Comparison of ENCODE assay signal across 9 cellular contexts in genomic region chr17:81858170-81858966, GRCh38. TPM values are rescaled to one million over a fixed set of nuclear protein-coding genes. Genes with fewer than 3 reads are reported as not detected.
A peak's percentile ranks its signal among the peaks of the same experiment; 100 is the strongest.
DNase-seq lines count a peak whose midpoint lies in the region; ATAC-seq and TF ChIP-seq lines count a peak whose summit lies in the region.
"Had no signal": no experiment of that assay in that cellular context is flagged by ENCODE, and none has a peak within 500 bp of the region (broad histone marks: within the 10 kb centered on the region; RNA-seq: fewer than 3 reads in every experiment).

No MANE protein-coding gene starts in this region.

- no peak for ATAC-seq in HCT116
- no peak for ATAC-seq in right lobe of liver

- no peaks in the 10 kb centered on the region for H3K27me3 ChIP-seq in HCT116 (ENCODE audit: insufficient read depth, low read length)
- H3K27me3 ChIP-seq in right lobe of liver = no peaks in the 10 kb centered on the region

- no TSS peak for BruUV-seq in HCT116 (replicated peaks; lab: Mats Ljungman, UMichigan)

- peak overlapping the region; percentile 95 for H3K4me2 ChIP-seq in HCT116 (ENCODE audit: low read length)

- no peaks in the 10 kb centered on the region for H3K9me3 Mint-ChIP-seq in activated T-helper 2 cell treated with anti-CD3 and anti-CD28 coated beads, Interferon-gamma antibody, Interleukin-2, Interleukin-4, amounts not matched to agents 10 μg/mL and 5 μg/mL and 100 μg/mL, durations not matched to agents 14 hours and 24 hours and 36 hours

- H3K27me3 Mint-ChIP-seq in activated T-helper 2 cell treated with anti-CD3 and anti-CD28 coated beads, Interferon-gamma antibody, Interleukin-2, Interleukin-4, amounts not matched to agents 10 μg/mL and 5 μg/mL and 100 μg/mL, durations not matched to agents 14 hours and 24 hours and 36 hours (ENCODE audit: low read depth) = no peaks in the 10 kb centered on the region

- H3K4me1 ChIP-seq in HCT116 (ENCODE audit: control insufficient read depth in 1 of 2, insufficient read depth in 2 of 2, low read length in 2 of 2) (peaks cover 14 to 37% of the 10 kb centered on the region in 2 experiments), right lobe of liver (peaks cover 0 to 49% (median 26%) of the 10 kb centered on the region in 4 donors)

- POLR2A ChIA-PET in HCT116 (lab: Charles Lee) = interaction anchor here (1.2 kb wide), 1 partner anchor 25 kb away, joined by 3 read pairs; the partner anchor contains the start of gene MCRIP1

- peaks cover 77% of the 10 kb centered on the region for H3K36me3 Mint-ChIP-seq in activated T-helper 2 cell treated with anti-CD3 and anti-CD28 coated beads, Interferon-gamma antibody, Interleukin-2, Interleukin-4, amounts not matched to agents 10 μg/mL and 5 μg/mL and 100 μg/mL, durations not matched to agents 14 hours and 24 hours and 36 hours (ENCODE audit: low read depth)

- H3K36me3 ChIP-seq in HCT116 (ENCODE audit: control insufficient read depth in 1 of 2, insufficient read depth in 2 of 2, low read length in 2 of 2) = peaks cover 44 to 63% of the 10 kb centered on the region in 2 experiments
- H3K36me3 ChIP-seq in right lobe of liver = peaks cover 5 to 51% (median 26%) of the 10 kb centered on the region in 4 donors

- H3K4me3 ChIP-seq in HCT116 (replicated peaks in 1 of 2; ENCODE audit: low read depth in 1 of 2, low read length in 2 of 2) (peak overlapping the region; percentile 81 to 92; a peak in 3 of 4 replicates), right lobe of liver (peak overlapping the region; percentile 98 to 99 (median 98))

- no peak overlapping the region for H3K27ac Mint-ChIP-seq in activated T-helper 2 cell treated with anti-CD3 and anti-CD28 coated beads, Interferon-gamma antibody, Interleukin-2, Interleukin-4, amounts not matched to agents 10 μg/mL and 5 μg/mL and 100 μg/mL, durations not matched to agents 14 hours and 24 hours and 36 hours

- no peak for TF ChIP-seq POLR2A in HCT116 (IDR thresholded peaks at IDR 0.05; ENCODE audit: borderline replicate concordance, extremely low read depth, insufficient read depth, insufficient read length)
- no peak for TF ChIP-seq POLR2A in right lobe of liver (IDR thresholded peaks at IDR 0.05)

- H3K79me2 ChIP-seq in HCT116 (ENCODE audit: insufficient read depth, low read length) = peaks cover 93% of the 10 kb centered on the region

- H3K9ac ChIP-seq in HCT116 (ENCODE audit: low read length) = peak overlapping the region; percentile 94

- DNase-seq in HCT116 (ENCODE audit: low read depth, low spot score) (no peak), right lobe of liver (peak in 2 of 3 donors; percentile 53 to 63), NCI-H146 treated with DMSO at 0.1 percent for 48 hours (lab: John Stamatoyannopoulos, UW; ENCODE audit: unreplicated experiment) (no peak), DMS 273 (lab: John Stamatoyannopoulos, UW; ENCODE audit: unreplicated experiment) (no peak), activated gamma-delta T cell treated with Interleukin-2 at 50 U/mL for 16 hours (no peak), nucleus accumbens (lab: John Stamatoyannopoulos, UW) (no peak)
- DNase-seq in activated T-helper 2 cell treated with anti-CD3 and anti-CD28 coated beads, Interferon-gamma antibody, Interleukin-2, Interleukin-4, amounts not matched to agents 10 μg/mL and 5 μg/mL and 100 μg/mL, durations not matched to agents 14 hours and 24 hours and 36 hours (ENCODE audit: low spot score) = no peak
- DNase-seq: activated CD4-positive, alpha-beta T cell treated with anti-CD3 and anti-CD28 coated beads, Interleukin-2, amount 50 U/mL, for 1 hour had no signal

- WGBS in right lobe of liver (ENCODE audit: insufficient coverage, low coverage, low lambda C conversion rate, missing lambda C conversion rate) = 33% methylated on average over 19 of the region's 30 CpGs

- TF ChIP-seq CTCF in 22Rv1 (IDR thresholded peaks at IDR 0.05) (no peak), HCT116 (IDR thresholded peaks at IDR 0.05 in 2 of 3, conservative IDR thresholded peaks at IDR 0.05 in 1 of 3; ENCODE audit: borderline replicate concordance in 1 of 3, insufficient read depth in 1 of 3, low read depth in 2 of 3, low read length in 2 of 3) (no peak), right lobe of liver (IDR thresholded peaks at IDR 0.05) (no peak)

- no peaks in the 10 kb centered on the region for H3K9me2 ChIP-seq in HCT116 (ENCODE audit: insufficient read depth)

- CTCF ChIA-PET in HCT116 (lab: Charles Lee) = no interaction called here

- TF ChIP-seq RAD21 in HCT116 (IDR thresholded peaks at IDR 0.05; ENCODE audit: low read depth) = no peak

- peak overlapping the region; percentile 99; the same call in 1 of the 2 replicates for H3K27ac ChIP-seq in 22Rv1
- H3K27ac ChIP-seq in HCT116 (ENCODE audit: low read depth, low read length) = peak overlapping the region; percentile 94; the same call in 1 of the 2 replicates
- H3K27ac ChIP-seq in right lobe of liver = no peak overlapping the region

- RAD21 ChIA-PET in HCT116 (lab: Charles Lee; ENCODE audit: low non-redundant PET in 1 of 2, low total read pairs in 2 of 2, uncharacterized antibody in 2 of 2, unreplicated experiment in 2 of 2) = no interaction called here

- H4K20me1 ChIP-seq in HCT116 (ENCODE audit: insufficient read depth) = peaks cover 6% of the 10 kb centered on the region; the same call in 1 of the 2 replicates

- H3K4me3 Mint-ChIP-seq in activated T-helper 2 cell treated with anti-CD3 and anti-CD28 coated beads, Interferon-gamma antibody, Interleukin-2, Interleukin-4, amounts not matched to agents 10 μg/mL and 5 μg/mL and 100 μg/mL, durations not matched to agents 14 hours and 24 hours and 36 hours (ENCODE audit: low read depth) = peak overlapping the region; percentile 96

- H3K4me1 Mint-ChIP-seq in activated T-helper 2 cell treated with anti-CD3 and anti-CD28 coated beads, Interferon-gamma antibody, Interleukin-2, Interleukin-4, amounts not matched to agents 10 μg/mL and 5 μg/mL and 100 μg/mL, durations not matched to agents 14 hours and 24 hours and 36 hours (ENCODE audit: low read depth) = peaks cover 33% of the 10 kb centered on the region

- H3K9me3 ChIP-seq in HCT116 (ENCODE audit: control insufficient read depth in 1 of 2, insufficient read depth in 1 of 2, low read depth in 1 of 2, low read length in 2 of 2) (no peaks in the 10 kb centered on the region), right lobe of liver (no peaks in the 10 kb centered on the region)

- intact Hi-C loops in HCT116 (cut with micrococcal nuclease) = no loop called here
- intact Hi-C loops in activated T-helper 2 cell treated with anti-CD3 and anti-CD28 coated beads, Interferon-gamma antibody, Interleukin-2, Interleukin-4, amounts not matched to agents 10 μg/mL and 5 μg/mL and 100 μg/mL, durations not matched to agents 14 hours and 24 hours and 36 hours (cut with micrococcal nuclease) = no loop called here
- intact Hi-C loops in right lobe of liver (cut with DNase I) = no loop called here

- H2AFZ ChIP-seq in HCT116 (ENCODE audit: low read depth, low read length, poor library complexity, severe bottlenecking) = no peak overlapping the region

TF ChIP-seq in HCT116, 20 proteins besides CTCF, POLR2A, EP300 and RAD21:
- no peak for TF ChIP-seq MAX (IDR thresholded peaks at IDR 0.05)
- TF ChIP-seq EZH2phosphoT487 (IDR thresholded peaks at IDR 0.05; ENCODE audit: borderline replicate concordance) = no peak
- no peak for TF ChIP-seq JUND (IDR thresholded peaks at IDR 0.05)
TF ChIP-seq in HCT116: peak in this region for 0.

RNA-seq across cellular contexts. Expression of gene P4HB, which starts 2.0 kb away (rescaled TPM):
- total RNA-seq in HCT116 (2021; ENCODE audit: unreplicated experiment) = 1,043 TPM
- 1,480 and 1,509 TPM in 2 replicates for polyA plus RNA-seq in HCT116 (2012)
- total RNA-seq in activated T-helper 2 cell treated with anti-CD3 and anti-CD28 coated beads, Interferon-gamma antibody, Interleukin-2, Interleukin-4, amounts not matched to agents 10 μg/mL and 5 μg/mL and 100 μg/mL, durations not matched to agents 14 hours and 24 hours and 36 hours = 545 and 603 TPM in 2 replicates
- total RNA-seq in right lobe of liver = 1,000 to 10,000 TPM in 5 of 6 experiments, 100 to 1,000 TPM in 1; 856 to 5,039 (median 1,455) TPM

RNA-seq across cellular contexts. Expression of gene ARHGDIA, which starts 12.8 kb away (rescaled TPM):
- total RNA-seq in HCT116 (2021; ENCODE audit: unreplicated experiment) = 554 TPM
- polyA plus RNA-seq in HCT116 (2012) = 393 and 453 TPM in 2 replicates
- total RNA-seq in activated T-helper 2 cell treated with anti-CD3 and anti-CD28 coated beads, Interferon-gamma antibody, Interleukin-2, Interleukin-4, amounts not matched to agents 10 μg/mL and 5 μg/mL and 100 μg/mL, durations not matched to agents 14 hours and 24 hours and 36 hours = 713 and 715 TPM in 2 replicates
- total RNA-seq in right lobe of liver = 100 to 1,000 TPM in 5 of 6 experiments, 10 to 100 TPM in 1; 92.4 to 162 (median 137) TPM

RNA-seq across cellular contexts. Expression of gene PPP1R27, which starts 23.5 kb away (rescaled TPM):
- total RNA-seq in HCT116 (2021; ENCODE audit: unreplicated experiment) (not detected), right lobe of liver (under 1 TPM in 3 of 6 experiments, not detected in 3; 0.27 to 0.62 (median 0.40) TPM)
- polyA plus RNA-seq in HCT116 (2012) = 0.64 and 0.76 TPM in 2 replicates
- total RNA-seq in activated T-helper 2 cell treated with anti-CD3 and anti-CD28 coated beads, Interferon-gamma antibody, Interleukin-2, Interleukin-4, amounts not matched to agents 10 μg/mL and 5 μg/mL and 100 μg/mL, durations not matched to agents 14 hours and 24 hours and 36 hours = not detected in 2 replicates

RNA-seq across cellular contexts. Expression of gene MCRIP1, which starts 25.3 kb away (rescaled TPM):
- total RNA-seq in HCT116 (2021; ENCODE audit: unreplicated experiment) (59.2 TPM), right lobe of liver (10 to 100 TPM; 19.0 to 32.6 (median 25.7) TPM)
- 63.3 and 64.8 TPM in 2 replicates for polyA plus RNA-seq in HCT116 (2012)
- 42.5 and 42.9 TPM in 2 replicates for total RNA-seq in activated T-helper 2 cell treated with anti-CD3 and anti-CD28 coated beads, Interferon-gamma antibody, Interleukin-2, Interleukin-4, amounts not matched to agents 10 μg/mL and 5 μg/mL and 100 μg/mL, durations not matched to agents 14 hours and 24 hours and 36 hours

RNA-seq across cellular contexts. Expression of gene ALYREF, which starts 33.0 kb away (rescaled TPM):
- 280 TPM for total RNA-seq in HCT116 (2021; ENCODE audit: unreplicated experiment)
- 200 and 207 TPM in 2 replicates for polyA plus RNA-seq in HCT116 (2012)
- total RNA-seq in activated T-helper 2 cell treated with anti-CD3 and anti-CD28 coated beads, Interferon-gamma antibody, Interleukin-2, Interleukin-4, amounts not matched to agents 10 μg/mL and 5 μg/mL and 100 μg/mL, durations not matched to agents 14 hours and 24 hours and 36 hours = 237 and 240 TPM in 2 replicates
- total RNA-seq in right lobe of liver = 10 to 100 TPM; 11.6 to 20.3 (median 18.8) TPM

Comparison
In these comparisons a context has a peak if more than half of its experiments do, and no peak if none do; other contexts are left out.
1. H3K27ac ChIP-seq: peak in 22Rv1 (single experiment) and HCT116 (single experiment); none in right lobe of liver (0 of 3).
2. DNase-seq: peak in right lobe of liver (2 of 3); none in HCT116 (single experiment), activated T-helper 2 cell treated with anti-CD3 and anti-CD28 coated beads, Interferon-gamma antibody, Interleukin-2, Interleukin-4, amounts not matched to agents 10 μg/mL and 5 μg/mL and 100 μg/mL, durations not matched to agents 14 hours and 24 hours and 36 hours (single experiment), NCI-H146 treated with DMSO at 0.1 percent for 48 hours (single experiment), DMS 273 (single experiment), activated gamma-delta T cell treated with Interleukin-2 at 50 U/mL for 16 hours (single experiment) and nucleus accumbens (0 of 56).